12 cellular contexts compared by ENCODE assay signal in the genomic region with DNA sequence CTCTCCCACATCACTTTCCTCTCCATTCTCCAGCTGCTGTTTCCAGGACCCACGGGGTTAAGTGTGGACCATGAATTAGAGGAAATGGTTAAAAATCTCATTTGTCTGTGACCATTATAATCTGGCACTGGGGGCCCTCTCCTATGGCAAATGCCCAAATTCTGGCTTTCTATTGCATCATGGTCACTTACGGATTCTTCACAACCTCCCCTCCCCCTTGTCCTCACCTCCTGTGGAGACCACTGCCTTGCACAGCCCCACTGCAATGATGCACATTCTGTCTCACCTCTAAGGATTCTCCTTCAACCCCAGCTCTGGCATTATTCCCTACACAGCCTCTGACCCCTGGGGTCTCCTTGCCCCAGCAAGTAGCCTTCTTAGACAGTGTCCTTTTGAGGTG. TPM values are rescaled to one million over a fixed set of nuclear protein-coding genes. Genes with fewer than 3 reads are reported as not detected.
DNase-seq lines count a peak whose midpoint lies in the region; ATAC-seq and TF ChIP-seq lines count a peak whose summit lies in the region.
"Had no signal": no experiment of that assay in that cellular context is flagged by ENCODE, and none has a peak within 500 bp of the region (broad histone marks: within the 10 kb centered on the region; RNA-seq: fewer than 3 reads in every experiment).

No MANE protein-coding gene starts in this region.

- H3K27ac Mint-ChIP-seq in WTC11 (peak overlapping the region; percentile 66), type B pancreatic cell (peak overlapping the region; percentile 12)

- peak; percentile 27 for ATAC-seq in WTC11
- ATAC-seq: HCT116 had no signal

- no peaks in the 10 kb centered on the region for H3K9me3 ChIP-seq in HEK293 (ENCODE audit: control insufficient read depth, insufficient read depth, low read depth, low read length)
- no peaks in the 10 kb centered on the region for H3K9me3 ChIP-seq in iPS-20b (ENCODE audit: insufficient read depth, low read depth, low read length)

- DNase-seq in WTC11 (ENCODE audit: low spot score) (no peak), type B pancreatic cell (ENCODE audit: extremely low spot score, unreplicated experiment) (no peak), SHP77 treated with DMSO at 0.1 percent for 48 hours (lab: John Stamatoyannopoulos, UW) (no peak), DMS79 treated with DMSO at 0.1 percent for 48 hours (lab: John Stamatoyannopoulos, UW) (no peak), mesenteric fat pad (ENCODE audit: low spot score) (no peak)
- DNase-seq: NCI-H2107, NCI-H345, SHP77 had no signal

- H3K4me1 ChIP-seq in HEK293 (ENCODE audit: control insufficient read depth, insufficient read depth, low read length) (no peaks in the 10 kb centered on the region), iPS-20b (ENCODE audit: insufficient read depth, low read length) (peaks cover 41% of the 10 kb centered on the region)

- peak overlapping the region; percentile 45; the same call in 1 of the 2 replicates for H3K9ac ChIP-seq in iPS-20b (ENCODE audit: low read depth, low read length)
- H3K9ac ChIP-seq: BLaER1 had no signal

- peaks cover 49% of the 10 kb centered on the region for H3K36me3 Mint-ChIP-seq in WTC11
- peaks cover 60% of the 10 kb centered on the region for H3K36me3 Mint-ChIP-seq in type B pancreatic cell

- H3K4me1 Mint-ChIP-seq in WTC11 (peaks cover 62% of the 10 kb centered on the region), type B pancreatic cell (ENCODE audit: unreplicated experiment) (peaks cover 8% of the 10 kb centered on the region)

- POLR2A ChIA-PET in HEK293 (lab: Yijun Ruan, JAX) (no interaction called here), WTC11 (lab: Charles Lee) (interaction anchor here (0.9 to 1.4 kb wide), 2 partner anchors 11 to 17 kb away, joined by 3 to 8 read pairs; no protein-coding TSS in a partner anchor)

- H3K4me3 ChIP-seq in HEK293 (ENCODE audit: low read depth, low read length), result no peak overlapping the region
- peak overlapping the region; percentile 20; the same call in 1 of the 2 replicates for H3K4me3 ChIP-seq in iPS-20b (ENCODE audit: low read length)
- H3K4me3 ChIP-seq: BLaER1 had no signal

- H3K27ac ChIP-seq in HEK293 (ENCODE audit: extremely low read depth, low read depth, low read length) (no peak overlapping the region), iPS-20b (ENCODE audit: low read length) (no peak overlapping the region)

- H3K27me3 Mint-ChIP-seq in WTC11 (ENCODE audit: low read depth), result no peaks in the 10 kb centered on the region
- no peaks in the 10 kb centered on the region for H3K27me3 Mint-ChIP-seq in type B pancreatic cell

- H3K36me3 ChIP-seq in HEK293 (ENCODE audit: control insufficient read depth in 2 of 2, insufficient read depth in 1 of 2, low read length in 2 of 2) (no peaks in the 10 kb centered on the region), iPS-20b (ENCODE audit: insufficient read depth, low read depth, low read length) (peaks cover 7% of the 10 kb centered on the region; the same call in 1 of the 2 replicates)

- H3K9me3 Mint-ChIP-seq in WTC11, result peaks cover 25% of the 10 kb centered on the region
- H3K9me3 Mint-ChIP-seq in type B pancreatic cell, result peaks cover 8% of the 10 kb centered on the region

- TF ChIP-seq CTCF in HEK293 (tag by site-specific recombination; IDR thresholded peaks at IDR 0.05), result no peak
- no peak for TF ChIP-seq CTCF in WTC11 (IDR thresholded peaks at IDR 0.05)
- no peak for TF ChIP-seq CTCF in type B pancreatic cell (conservative IDR thresholded peaks at IDR 0.05)

- CTCF ChIA-PET in HEK293 (lab: Yijun Ruan, JAX), result interaction anchor here (1.3 kb wide), 1 partner anchor 11 kb away, joined by 7 read pairs; no protein-coding TSS in a partner anchor
- CTCF ChIA-PET in WTC11 (lab: Charles Lee), result no interaction called here

- H3K27me3 ChIP-seq in iPS-20b (ENCODE audit: insufficient read depth, low read length), result no peaks in the 10 kb centered on the region
- H3K27me3 ChIP-seq: BLaER1 had no signal

- H3K4me3 Mint-ChIP-seq in WTC11, result no peak overlapping the region
- peak overlapping the region; percentile 22 for H3K4me3 Mint-ChIP-seq in type B pancreatic cell

TF ChIP-seq in HEK293, 187 proteins besides CTCF, POLR2A, EP300 and RAD21 (continues in another document):
- no peak for TF ChIP-seq GLIS2 (tag by site-specific recombination; IDR thresholded peaks at IDR 0.05)
- no peak for TF ChIP-seq ZNF404 (tag by site-specific recombination; IDR thresholded peaks at IDR 0.05)
- TF ChIP-seq PRDM1 (tag by site-specific recombination; IDR thresholded peaks at IDR 0.05), result peak; percentile 42; the same call in 1 of the 2 replicates
- TF ChIP-seq ZNF747 (tag by site-specific recombination; IDR thresholded peaks at IDR 0.05), result no peak
- no peak for TF ChIP-seq ZNF558 (tag by site-specific recombination; IDR thresholded peaks at IDR 0.05)
- TF ChIP-seq, protein P1, sequence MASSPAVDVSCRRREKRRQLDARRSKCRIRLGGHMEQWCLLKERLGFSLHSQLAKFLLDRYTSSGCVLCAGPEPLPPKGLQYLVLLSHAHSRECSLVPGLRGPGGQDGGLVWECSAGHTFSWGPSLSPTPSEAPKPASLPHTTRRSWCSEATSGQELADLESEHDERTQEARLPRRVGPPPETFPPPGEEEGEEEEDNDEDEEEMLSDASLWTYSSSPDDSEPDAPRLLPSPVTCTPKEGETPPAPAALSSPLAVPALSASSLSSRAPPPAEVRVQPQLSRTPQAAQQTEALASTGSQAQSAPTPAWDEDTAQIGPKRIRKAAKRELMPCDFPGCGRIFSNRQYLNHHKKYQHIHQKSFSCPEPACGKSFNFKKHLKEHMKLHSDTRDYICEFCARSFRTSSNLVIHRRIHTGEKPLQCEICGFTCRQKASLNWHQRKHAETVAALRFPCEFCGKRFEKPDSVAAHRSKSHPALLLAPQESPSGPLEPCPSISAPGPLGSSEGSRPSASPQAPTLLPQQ (tag by site-specific recombination; IDR thresholded peaks at IDR 0.05), result 0 out of 2 replicates have a peak, but pooled peaks have one; percentile 24

TF ChIP-seq in WTC11, 78 proteins besides CTCF, POLR2A, EP300 and RAD21:
- TF ChIP-seq FOXP1 (CRISPR knock-in tag; IDR thresholded peaks at IDR 0.05; ENCODE audit: borderline replicate concordance) (no peak), GRHL2 (CRISPR knock-in tag; IDR thresholded peaks at IDR 0.05; ENCODE audit: insufficient replicate concordance, severe bottlenecking) (no peak), MXD4 (CRISPR knock-in tag; IDR thresholded peaks at IDR 0.05; ENCODE audit: borderline replicate concordance) (no peak), CBFB (CRISPR knock-in tag; IDR thresholded peaks at IDR 0.05; ENCODE audit: low read depth) (no peak)
- TF ChIP-seq, protein P2, sequence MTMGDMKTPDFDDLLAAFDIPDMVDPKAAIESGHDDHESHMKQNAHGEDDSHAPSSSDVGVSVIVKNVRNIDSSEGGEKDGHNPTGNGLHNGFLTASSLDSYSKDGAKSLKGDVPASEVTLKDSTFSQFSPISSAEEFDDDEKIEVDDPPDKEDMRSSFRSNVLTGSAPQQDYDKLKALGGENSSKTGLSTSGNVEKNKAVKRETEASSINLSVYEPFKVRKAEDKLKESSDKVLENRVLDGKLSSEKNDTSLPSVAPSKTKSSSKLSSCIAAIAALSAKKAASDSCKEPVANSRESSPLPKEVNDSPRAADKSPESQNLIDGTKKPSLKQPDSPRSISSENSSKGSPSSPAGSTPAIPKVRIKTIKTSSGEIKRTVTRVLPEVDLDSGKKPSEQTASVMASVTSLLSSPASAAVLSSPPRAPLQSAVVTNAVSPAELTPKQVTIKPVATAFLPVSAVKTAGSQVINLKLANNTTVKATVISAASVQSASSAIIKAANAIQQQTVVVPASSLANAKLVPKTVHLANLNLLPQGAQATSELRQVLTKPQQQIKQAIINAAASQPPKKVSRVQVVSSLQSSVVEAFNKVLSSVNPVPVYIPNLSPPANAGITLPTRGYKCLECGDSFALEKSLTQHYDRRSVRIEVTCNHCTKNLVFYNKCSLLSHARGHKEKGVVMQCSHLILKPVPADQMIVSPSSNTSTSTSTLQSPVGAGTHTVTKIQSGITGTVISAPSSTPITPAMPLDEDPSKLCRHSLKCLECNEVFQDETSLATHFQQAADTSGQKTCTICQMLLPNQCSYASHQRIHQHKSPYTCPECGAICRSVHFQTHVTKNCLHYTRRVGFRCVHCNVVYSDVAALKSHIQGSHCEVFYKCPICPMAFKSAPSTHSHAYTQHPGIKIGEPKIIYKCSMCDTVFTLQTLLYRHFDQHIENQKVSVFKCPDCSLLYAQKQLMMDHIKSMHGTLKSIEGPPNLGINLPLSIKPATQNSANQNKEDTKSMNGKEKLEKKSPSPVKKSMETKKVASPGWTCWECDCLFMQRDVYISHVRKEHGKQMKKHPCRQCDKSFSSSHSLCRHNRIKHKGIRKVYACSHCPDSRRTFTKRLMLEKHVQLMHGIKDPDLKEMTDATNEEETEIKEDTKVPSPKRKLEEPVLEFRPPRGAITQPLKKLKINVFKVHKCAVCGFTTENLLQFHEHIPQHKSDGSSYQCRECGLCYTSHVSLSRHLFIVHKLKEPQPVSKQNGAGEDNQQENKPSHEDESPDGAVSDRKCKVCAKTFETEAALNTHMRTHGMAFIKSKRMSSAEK (CRISPR knock-in tag; IDR thresholded peaks at IDR 0.05; ENCODE audit: borderline replicate concordance), result no peak

RNA-seq across cellular contexts. Expression of a gene that starts 18.9 kb away (rescaled TPM):
- 239 to 267 TPM (median 240 TPM) in 3 replicates for total RNA-seq in WTC11 (2021)
- 153 and 573 TPM in 2 replicates for total RNA-seq in type B pancreatic cell (ENCODE audit: low replicate concordance)
- total RNA-seq in mesenteric fat pad, result 40.8 TPM
